8 cellular contexts compared by ENCODE assay signal in genomic region chrX:54248309-54248708, GRCh38.
DNase-seq lines count a peak whose midpoint lies in the region; ATAC-seq, FAIRE-seq and TF ChIP-seq lines count a peak whose summit lies in the region.

No MANE protein-coding gene starts in this region.

- TF ChIP-seq RAD21 in K562 (CRISPR knock-in tag; conservative IDR thresholded peaks at IDR 0.05 in 1 of 2, IDR thresholded peaks at IDR 0.05 in 1 of 2) = peak; percentile 41 to 57

- FAIRE-seq in K562 (lab: Jason Lieb, UNC) = peak; percentile 15

- CTCF ChIA-PET in K562 (lab: Yijun Ruan, JAX; ENCODE audit: low intra/inter-chr PET ratio) = no interaction called here

- TF ChIP-seq CTCF in GM06990 (IDR thresholded peaks at IDR 0.05; ENCODE audit: insufficient read depth, low read length, poor library complexity, severe bottlenecking) (peak; percentile 32), MM.1S (IDR thresholded peaks at IDR 0.05; ENCODE audit: low read length) (peak; percentile 44), K562 (IDR thresholded peaks at IDR 0.05 in 2 of 3, conservative IDR thresholded peaks at IDR 0.05 in 1 of 3; ENCODE audit: insufficient read depth in 2 of 3, low read depth in 1 of 3, low read length in 3 of 3) (peak in 1 of 3 experiments; percentile 38; a peak in 2 of 6 replicates)

- H2AFZ ChIP-seq in MM.1S (ENCODE audit: low read length) = no peak overlapping the region
- H2AFZ ChIP-seq in K562 (ENCODE audit: low read depth, low read length) = no peak overlapping the region

- H3K9me1 ChIP-seq in K562 (ENCODE audit: control insufficient read depth, insufficient read depth, low read length) = no peaks in the 10 kb centered on the region

- H3K4me2 ChIP-seq in MM.1S (ENCODE audit: low read depth, low read length) (no peak overlapping the region), K562 (ENCODE audit: insufficient read depth, low read length) (no peak overlapping the region)

- no peak for DNase-seq in GM06990 (ENCODE audit: extremely low read depth, insufficient read length)
- DNase-seq in MM.1S = peak; percentile 58
- peak in 1 of 4 experiments; percentile 4 for DNase-seq in K562 (ENCODE audit: extremely low read depth in 1 of 4, low spot score in 3 of 4)
- DNase-seq in myocyte (ENCODE audit: low read depth) = peak; percentile 30
- no peak for DNase-seq in nucleus accumbens (lab: John Stamatoyannopoulos, UW)
- no peak for DNase-seq in NK-92 (lab: John Stamatoyannopoulos, UW; ENCODE audit: unreplicated experiment)
- no peak for DNase-seq in NCI-H226

- H3K9ac ChIP-seq in MM.1S (ENCODE audit: low read length) (no peak overlapping the region), K562 (ENCODE audit: insufficient read depth in 1 of 2, low read depth in 2 of 2, low read length in 2 of 2) (no peak overlapping the region)

- H3K79me2 ChIP-seq in MM.1S (ENCODE audit: low read length) (no peaks in the 10 kb centered on the region), K562 (ENCODE audit: control insufficient read depth, insufficient read depth, low read length) (no peaks in the 10 kb centered on the region)

- no peak for TF ChIP-seq POLR2A in K562 (conservative IDR thresholded peaks at IDR 0.05)

- no TSS peak for BruUV-seq in K562 (replicated peaks; lab: Mats Ljungman, UMichigan)

- no peaks in the 10 kb centered on the region for H3F3A ChIP-seq in MM.1S (ENCODE audit: insufficient read depth, low read length)

- 0% methylated on average over 1 of the region's 1 CpG for WGBS in K562 (ENCODE audit: insufficient coverage, low coverage, missing lambda C conversion rate)

- H3K9me2 ChIP-seq in MM.1S (replicated peaks; ENCODE audit: insufficient read depth, low read length) = no peaks in the 10 kb centered on the region

- ATAC-seq in K562 (peak; percentile 51; the same call in 1 of the 3 replicates), HG02642 (IDR thresholded peaks at IDR 0.05; ENCODE audit: poor library complexity, unreplicated experiment) (no peak)

- H3K36me3 ChIP-seq in GM06990 (ENCODE audit: control insufficient read depth, insufficient read depth, low read length) (no peaks in the 10 kb centered on the region), MM.1S (replicated peaks; ENCODE audit: insufficient read depth, low read length) (no peaks in the 10 kb centered on the region), K562 (ENCODE audit: control insufficient read depth, insufficient read depth, low read length) (no peaks in the 10 kb centered on the region)

- no peaks in the 10 kb centered on the region for H4K20me1 ChIP-seq in MM.1S (ENCODE audit: insufficient read depth, low read length)
- no peaks in the 10 kb centered on the region for H4K20me1 ChIP-seq in K562 (replicated peaks; ENCODE audit: control insufficient read depth, insufficient read depth, low read length)

- H3K9me3 ChIP-seq in MM.1S (replicated peaks; ENCODE audit: insufficient read depth, low read length) = no peaks in the 10 kb centered on the region
- H3K9me3 ChIP-seq in K562 (replicated peaks; ENCODE audit: control insufficient read depth, insufficient read depth, low read depth, low read length) = no peaks in the 10 kb centered on the region

- no peak overlapping the region for H3K27ac ChIP-seq in MM.1S (ENCODE audit: low read length)
- H3K27ac ChIP-seq in K562 (ENCODE audit: extremely low read depth, low read depth, low read length) = no peak overlapping the region

- in situ Hi-C loops in K562 (cut with MboI) = no loop called here

- H3K4me1 ChIP-seq in MM.1S (ENCODE audit: low read length) (no peaks in the 10 kb centered on the region), K562 (replicated peaks in 1 of 2; ENCODE audit: control insufficient read depth in 2 of 2, insufficient read depth in 2 of 2, low read length in 2 of 2) (no peaks in the 10 kb centered on the region)

- POLR2A ChIA-PET in K562 (lab: Yijun Ruan, JAX) = interaction anchor here (0.7 kb wide), 1 partner anchor 1009 kb away, joined by 3 read pairs; no protein-coding TSS in a partner anchor

- H3K27me3 ChIP-seq in GM06990 (replicated peaks; ENCODE audit: control insufficient read depth, insufficient read depth, low read length) (no peaks in the 10 kb centered on the region), MM.1S (replicated peaks; ENCODE audit: insufficient read depth, low read length) (no peaks in the 10 kb centered on the region), K562 (ENCODE audit: control insufficient read depth in 2 of 2, insufficient read depth in 2 of 2, low read length in 2 of 2) (no peaks in the 10 kb centered on the region)

- intact Hi-C loops in K562 (cut with micrococcal nuclease) = no loop called here

- no peak overlapping the region for H3K4me3 ChIP-seq in GM06990 (replicated peaks; ENCODE audit: low read depth, low read length)
- H3K4me3 ChIP-seq in MM.1S (ENCODE audit: low read length) = no peak overlapping the region
- H3K4me3 ChIP-seq in K562 = no peak overlapping the region

- no peak for TF ChIP-seq EP300 in K562 (IDR thresholded peaks at IDR 0.05; ENCODE audit: low read length)

TF ChIP-seq in K562, 482 proteins besides CTCF, POLR2A, EP300 and RAD21 (continues in another document):
- TF ChIP-seq ZNF551 (CRISPR knock-in tag; IDR thresholded peaks at IDR 0.05) (no peak), KAT7 (CRISPR knock-in tag; IDR thresholded peaks at IDR 0.05; ENCODE audit: borderline replicate concordance) (no peak), ZNF507 (tag; conservative IDR thresholded peaks at IDR 0.05) (no peak), JUN (IDR thresholded peaks at IDR 0.05; ENCODE audit: borderline replicate concordance, low read depth, low read length) (no peak), JUN (CRISPR knock-in tag; IDR thresholded peaks at IDR 0.05; ENCODE audit: borderline replicate concordance) (no peak), MCM5 (IDR thresholded peaks at IDR 0.05; ENCODE audit: low read depth) (no peak), NR4A1 (CRISPR knock-in tag; IDR thresholded peaks at IDR 0.05) (no peak), NR4A1 (tag; IDR thresholded peaks at IDR 0.05) (no peak), NR3C1 (CRISPR knock-in tag; IDR thresholded peaks at IDR 0.05) (no peak), RNF219 (CRISPR knock-in tag; IDR thresholded peaks at IDR 0.05) (no peak), CGGBP1 (CRISPR knock-in tag; IDR thresholded peaks at IDR 0.05) (no peak), RREB1 (CRISPR knock-in tag; IDR thresholded peaks at IDR 0.05) (no peak), SIN3A (IDR thresholded peaks at IDR 0.05; ENCODE audit: borderline replicate concordance in 2 of 2, control insufficient read depth in 1 of 2, low read depth in 2 of 2, low read length in 2 of 2) (no peak)

Comparison
In these comparisons a context has a peak if more than half of its experiments do, and no peak if none do; other contexts are left out.
1. DNase-seq: peak in MM.1S (single experiment) and myocyte (single experiment); none in GM06990 (single experiment), nucleus accumbens (0 of 56), NK-92 (single experiment) and NCI-H226 (single experiment).